Comparison of ENCODE assay signal across 33 cellular contexts in the genomic region with DNA sequence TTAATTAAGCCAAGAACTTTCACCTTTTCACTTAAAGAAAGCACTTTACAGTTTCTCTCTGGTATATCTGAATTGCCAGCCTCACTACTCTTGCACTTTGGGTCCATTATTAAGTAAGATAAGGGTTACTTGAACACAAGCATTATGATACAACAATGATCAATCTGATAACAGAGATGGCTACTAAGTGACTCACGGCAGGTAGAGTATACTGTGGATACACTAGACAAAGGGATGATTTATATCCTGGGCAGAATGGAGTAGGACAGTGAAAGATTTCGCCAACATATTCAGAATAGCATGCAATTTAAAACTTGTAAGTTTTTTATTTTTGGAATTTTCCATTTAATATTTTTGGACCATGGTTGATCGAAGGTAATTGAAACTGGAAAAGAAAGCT. TPM values are rescaled to one million over a fixed set of nuclear protein-coding genes. Genes with fewer than 3 reads are reported as not detected.
DNase-seq lines count a peak whose midpoint lies in the region; ATAC-seq, FAIRE-seq and TF ChIP-seq lines count a peak whose summit lies in the region.
"Had no signal": no experiment of that assay in that cellular context is flagged by ENCODE, and none has a peak within 500 bp of the region (broad histone marks: within the 10 kb centered on the region; RNA-seq: fewer than 3 reads in every experiment).

No MANE protein-coding gene starts in this region.

- POLR2A ChIA-PET in MCF 10A (lab: Yijun Ruan, JAX) = no interaction called here
- POLR2A ChIA-PET in CD8-positive, alpha-beta memory T cell (lab: Charles Lee) = no interaction called here

- no peaks in the 10 kb centered on the region for H3K27me3 ChIP-seq in breast epithelium
- no peaks in the 10 kb centered on the region for H3K27me3 ChIP-seq in CD8-positive, alpha-beta memory T cell (ENCODE audit: insufficient read depth, low read length, poor library complexity, severe bottlenecking)
- H3K27me3 ChIP-seq: adrenal gland, gastrocnemius medialis had no signal

- no peaks in the 10 kb centered on the region for H3K9me3 ChIP-seq in breast epithelium
- H3K9me3 ChIP-seq in CD8-positive, alpha-beta memory T cell (ENCODE audit: low read length) = no peaks in the 10 kb centered on the region
- H3K9me3 ChIP-seq: adrenal gland, gastrocnemius medialis, prostate gland had no signal

- H3K9me3 Mint-ChIP-seq in MCF 10A (ENCODE audit: unreplicated experiment) = no peaks in the 10 kb centered on the region
- peaks cover 0 to 13% (median 4%) of the 10 kb centered on the region in 5 donors for H3K9me3 Mint-ChIP-seq in CD8-positive, alpha-beta memory T cell
- H3K9me3 Mint-ChIP-seq: activated naive CD4-positive, alpha-beta T cell treated with anti-CD3 and anti-CD28 coated beads, Interleukin-2, amount 10 ng/mL, durations not matched to agents 7 days and 5 days; activated T-helper 17 cell treated with anti-CD3 and anti-CD28 coated beads, Interleukin-2, amount 50 U/mL, for 72 hours; type B pancreatic cell had no signal

- H3K36me3 Mint-ChIP-seq in MCF 10A (ENCODE audit: insufficient read depth, unreplicated experiment) = no peaks in the 10 kb centered on the region
- no peaks in the 10 kb centered on the region for H3K36me3 Mint-ChIP-seq in CD8-positive, alpha-beta memory T cell
- H3K36me3 Mint-ChIP-seq: activated naive CD4-positive, alpha-beta T cell treated with anti-CD3 and anti-CD28 coated beads, Interleukin-2, amount 10 ng/mL, durations not matched to agents 7 days and 5 days; brain; natural killer cell; stimulated activated effector memory CD8-positive, alpha-beta T cell treated with anti-CD3 and anti-CD28 coated beads, Interleukin-12 subunit alpha, Interleukin-12 subunit beta, amount 100 ng/mL, for 72 hours; type B pancreatic cell had no signal

- CTCF ChIA-PET in MCF 10A (lab: Yijun Ruan, JAX) = interaction anchor here (0.5 to 1.2 kb wide), 2 partner anchors 10 to 11 kb away, joined by 3 read pairs; no protein-coding TSS in a partner anchor
- CTCF ChIA-PET in CD8-positive, alpha-beta memory T cell (lab: Charles Lee) = no interaction called here

- no peaks in the 10 kb centered on the region for H3K36me3 ChIP-seq in breast epithelium
- H3K36me3 ChIP-seq in CD8-positive, alpha-beta memory T cell (ENCODE audit: insufficient read depth, low read length) = no peaks in the 10 kb centered on the region
- H3K36me3 ChIP-seq: adrenal gland, gastrocnemius medialis, prostate gland had no signal

- intact Hi-C loops in MCF 10A (cut with micrococcal nuclease) = no loop called here
- intact Hi-C loops in breast epithelium (cut with DNase I; ENCODE audit: low total_unique reads) = no loop called here

- no peak for FAIRE-seq in GM12892 (lab: Jason Lieb, UNC)
- FAIRE-seq: A204.1, GM18507, HTR-8/SVneo had no signal

- no peak overlapping the region for H3K4me3 ChIP-seq in breast epithelium
- H3K4me3 ChIP-seq in CD8-positive, alpha-beta memory T cell (ENCODE audit: low read length) = no peak overlapping the region
- H3K4me3 ChIP-seq: adrenal gland, gastrocnemius medialis, lung, prostate gland had no signal

- no peaks in the 10 kb centered on the region for H3K4me1 ChIP-seq in breast epithelium
- no peaks in the 10 kb centered on the region for H3K4me1 ChIP-seq in CD8-positive, alpha-beta memory T cell (ENCODE audit: insufficient read depth, low read length)
- H3K4me1 ChIP-seq: adrenal gland, gastrocnemius medialis, prostate gland had no signal

- ATAC-seq in GM21381 (IDR thresholded peaks at IDR 0.05; ENCODE audit: unreplicated experiment) (no peak), HG03571 (IDR thresholded peaks at IDR 0.05; ENCODE audit: unreplicated experiment) (no peak)
- ATAC-seq: activated T-helper 17 cell treated with anti-CD3 and anti-CD28 coated beads, Interleukin-2, amount 50 U/mL, for 72 hours; gastrocnemius medialis; natural killer cell; stimulated activated effector memory CD8-positive, alpha-beta T cell treated with anti-CD3 and anti-CD28 coated beads, Interleukin-12 subunit alpha, Interleukin-12 subunit beta, amount 100 ng/mL, for 72 hours had no signal

- no TSS peak for BruUV-seq in MCF 10A (replicated peaks; lab: Mats Ljungman, UMichigan)

- no peak overlapping the region for H3K4me3 Mint-ChIP-seq in MCF 10A (ENCODE audit: unreplicated experiment)
- no peak overlapping the region for H3K4me3 Mint-ChIP-seq in CD8-positive, alpha-beta memory T cell
- H3K4me3 Mint-ChIP-seq: activated naive CD4-positive, alpha-beta T cell treated with anti-CD3 and anti-CD28 coated beads, Interleukin-2, amount 10 ng/mL, durations not matched to agents 7 days and 5 days; activated T-helper 17 cell treated with anti-CD3 and anti-CD28 coated beads, Interleukin-2, amount 50 U/mL, for 72 hours; brain; CD4-positive, alpha-beta T cell; natural killer cell; stimulated activated effector memory CD8-positive, alpha-beta T cell treated with anti-CD3 and anti-CD28 coated beads, Interleukin-12 subunit alpha, Interleukin-12 subunit beta, amount 100 ng/mL, for 72 hours; type B pancreatic cell had no signal

- no peak for DNase-seq in MCF 10A (ENCODE audit: unreplicated experiment)
- DNase-seq in breast epithelium (ENCODE audit: low spot score in 2 of 2) = no peak
- DNase-seq in RPMI7951 (ENCODE audit: low read depth) = peak; percentile 36
- peak; percentile 34 for DNase-seq in epithelial cell of prostate (ENCODE audit: low read depth, low spot score)
- no peak for DNase-seq in GM12892 (ENCODE audit: insufficient read length)
- no peak for DNase-seq in CD8-positive, alpha-beta memory T cell
- DNase-seq: activated CD4-positive, alpha-beta T cell treated with anti-CD3 and anti-CD28 coated beads for 48 hours; activated naive CD4-positive, alpha-beta T cell treated with anti-CD3 and anti-CD28 coated beads, Interleukin-2, amount 10 ng/mL, durations not matched to agents 7 days and 5 days; adrenal gland; CD4-positive, alpha-beta T cell; gastrocnemius medialis; GOT3; KBM-7; natural killer cell; NCI-H1417 treated with DMSO at 0.1 percent for 48 hours; NCI-H2081 treated with DMSO at 0.1 percent for 48 hours; NCI-H446; NCI-H82; nucleus accumbens; SIG-M5; stimulated activated CD4-positive, alpha-beta T cell treated with anti-CD3 and anti-CD28 coated beads, Interleukin-15, amount 100 ng/mL, for 24 hours; SW 1271 had no signal

- H3K27ac Mint-ChIP-seq in MCF 10A (ENCODE audit: low read depth, unreplicated experiment) = peak overlapping the region; percentile 43
- H3K27ac Mint-ChIP-seq in CD8-positive, alpha-beta memory T cell = no peak overlapping the region
- H3K27ac Mint-ChIP-seq: activated naive CD4-positive, alpha-beta T cell treated with anti-CD3 and anti-CD28 coated beads, Interleukin-2, amount 10 ng/mL, durations not matched to agents 7 days and 5 days; activated T-helper 17 cell treated with anti-CD3 and anti-CD28 coated beads, Interleukin-2, amount 50 U/mL, for 72 hours; brain; CD4-positive, alpha-beta T cell; natural killer cell; stimulated activated effector memory CD8-positive, alpha-beta T cell treated with anti-CD3 and anti-CD28 coated beads, Interleukin-12 subunit alpha, Interleukin-12 subunit beta, amount 100 ng/mL, for 72 hours; type B pancreatic cell had no signal

- H3K27me3 Mint-ChIP-seq in MCF 10A (ENCODE audit: insufficient read depth, unreplicated experiment) = no peaks in the 10 kb centered on the region
- no peaks in the 10 kb centered on the region for H3K27me3 Mint-ChIP-seq in CD8-positive, alpha-beta memory T cell
- H3K27me3 Mint-ChIP-seq: activated naive CD4-positive, alpha-beta T cell treated with anti-CD3 and anti-CD28 coated beads, Interleukin-2, amount 10 ng/mL, durations not matched to agents 7 days and 5 days; activated T-helper 17 cell treated with anti-CD3 and anti-CD28 coated beads, Interleukin-2, amount 50 U/mL, for 72 hours; brain; CD4-positive, alpha-beta T cell; type B pancreatic cell had no signal

- peaks cover 21% of the 10 kb centered on the region for H3K4me1 Mint-ChIP-seq in MCF 10A (ENCODE audit: insufficient read depth, unreplicated experiment)
- H3K4me1 Mint-ChIP-seq in CD8-positive, alpha-beta memory T cell = peaks cover 4 to 11% (median 8%) of the 10 kb centered on the region in 3 donors
- H3K4me1 Mint-ChIP-seq: activated naive CD4-positive, alpha-beta T cell treated with anti-CD3 and anti-CD28 coated beads, Interleukin-2, amount 10 ng/mL, durations not matched to agents 7 days and 5 days; activated T-helper 17 cell treated with anti-CD3 and anti-CD28 coated beads, Interleukin-2, amount 50 U/mL, for 72 hours; brain had no signal

- H3K27ac ChIP-seq in breast epithelium = no peak overlapping the region
- H3K27ac ChIP-seq in epithelial cell of prostate = peak overlapping the region; percentile 26
- no peak overlapping the region for H3K27ac ChIP-seq in CD8-positive, alpha-beta memory T cell (ENCODE audit: low read depth, low read length)
- H3K27ac ChIP-seq: adrenal gland, gastrocnemius medialis, prostate gland had no signal

- TF ChIP-seq CTCF in MCF 10A (IDR thresholded peaks at IDR 0.05; ENCODE audit: unreplicated experiment) (no peak), breast epithelium (IDR thresholded peaks at IDR 0.05) (no peak)

- TF ChIP-seq POLR2A in breast epithelium (IDR thresholded peaks at IDR 0.05) (no peak), GM12892 (IDR thresholded peaks at IDR 0.05; ENCODE audit: low read depth, low read length) (no peak)

RNA-seq across cellular contexts. Expression of a gene that starts 34.3 kb away (rescaled TPM):
- total RNA-seq in MCF 10A (2022) = 25.0 and 38.1 TPM in 2 replicates
- 100 to 1,000 TPM in 1 of 3 donors, 10 to 100 TPM in 1, 1 to 10 TPM in 1; 1.6 to 154 (median 52.1) TPM for total RNA-seq in breast epithelium
- total RNA-seq in RPMI7951 (2014; rRNA removed; shearing (Covaris generic)) = 18.9 and 19.7 TPM in 2 replicates
- 1.5 TPM for polyA plus RNA-seq in GM12892 (2012; ENCODE audit: missing spikeins)
- total RNA-seq in CD8-positive, alpha-beta memory T cell = under 1 TPM; 0.11 to 0.27 TPM
- not detected for polyA plus RNA-seq in CD8-positive, alpha-beta memory T cell
- total RNA-seq: CD4-positive, alpha-beta T cell had no signal

Comparison
In these comparisons a context has a peak if more than half of its experiments do, and no peak if none do; other contexts are left out.
1. DNase-seq: peak in RPMI7951 (single experiment) and epithelial cell of prostate (single experiment); none in MCF 10A (single experiment), breast epithelium (0 of 2), GM12892 (single experiment) and CD8-positive, alpha-beta memory T cell (0 of 5).